ENCODE assay signal across 16 cellular contexts in genomic region chr2:72972744-72973535, GRCh38. TPM values are rescaled to one million over a fixed set of nuclear protein-coding genes. Genes with fewer than 3 reads are reported as not detected.
DNase-seq lines count a peak whose midpoint lies in the region; ATAC-seq, FAIRE-seq and TF ChIP-seq lines count a peak whose summit lies in the region.
"Had no signal": no experiment of that assay in that cellular context is flagged by ENCODE, and none has a peak within 500 bp of the region (broad histone marks: within the 10 kb centered on the region; RNA-seq: fewer than 3 reads in every experiment).

No MANE protein-coding gene starts in this region.

- H2BK5ac ChIP-seq in H9 (ENCODE audit: insufficient read length, low read length) (no peak overlapping the region), mesenchymal stem cell (ENCODE audit: low read depth, low read length, poor library complexity, severe bottlenecking) (no peak overlapping the region)

- H3K18ac ChIP-seq in H9 (ENCODE audit: insufficient read length, low read depth, low read length), result no peak overlapping the region
- no peak overlapping the region for H3K18ac ChIP-seq in mesenchymal stem cell (ENCODE audit: low read depth in 1 of 2, low read length in 2 of 2)

- intact Hi-C loops in K562 (cut with micrococcal nuclease), result loop anchor here (1.0 kb wide), 1 partner anchor 80 kb away; no protein-coding TSS in a partner anchor

- H4K20me1 ChIP-seq in H9 (ENCODE audit: control insufficient read depth, insufficient read depth, insufficient read length), result no peaks in the 10 kb centered on the region
- peaks cover 14% of the 10 kb centered on the region for H4K20me1 ChIP-seq in K562 (replicated peaks; ENCODE audit: control insufficient read depth, insufficient read depth, low read length)

- no peak for FAIRE-seq in K562 (lab: Jason Lieb, UNC)

- no CpG with 5 or more reads among the region's 15 CpGs for WGBS in H9 (ENCODE audit: extremely low coverage, insufficient read length, low lambda C conversion rate)
- 69% methylated on average over 15 of the region's 15 CpGs for WGBS in K562 (ENCODE audit: insufficient coverage, low coverage, missing lambda C conversion rate)
- 96% methylated on average over 10 of the region's 15 CpGs for WGBS in mesenchymal stem cell

- H3K79me2 ChIP-seq in H9 (ENCODE audit: insufficient read depth, low read length) (no peaks in the 10 kb centered on the region), K562 (ENCODE audit: control insufficient read depth, insufficient read depth, low read length) (no peaks in the 10 kb centered on the region)

- no peaks in the 10 kb centered on the region for H3K79me1 ChIP-seq in H9 (ENCODE audit: insufficient read depth, low read depth, low read length, poor library complexity, severe bottlenecking)
- no peaks in the 10 kb centered on the region for H3K79me1 ChIP-seq in mesenchymal stem cell (replicated peaks; ENCODE audit: low read length, poor library complexity, severe bottlenecking)

- H2AK5ac ChIP-seq in H9 (ENCODE audit: insufficient read length, low read length) (no peak overlapping the region), mesenchymal stem cell (ENCODE audit: low read length, severe bottlenecking) (no peak overlapping the region)

- peak; percentile 54 for ATAC-seq in K562
- ATAC-seq in GM21447 (IDR thresholded peaks at IDR 0.05; ENCODE audit: unreplicated experiment), result no peak

- H3K4me1 Mint-ChIP-seq in H9, result peaks cover 31 to 37% of the 10 kb centered on the region in 2 experiments
- H3K4me1 Mint-ChIP-seq: CD8-positive, alpha-beta memory T cell had no signal

- H2AFZ ChIP-seq in H9 (ENCODE audit: low read length) (no peak overlapping the region), K562 (ENCODE audit: low read depth, low read length) (no peak overlapping the region), mesenchymal stem cell (ENCODE audit: low read depth, low read length) (no peak overlapping the region)

- peaks cover 0 to 3% (median 0%) of the 10 kb centered on the region in 3 experiments; a peak in 1 of 7 replicates for H3K36me3 Mint-ChIP-seq in H9 (ENCODE audit: insufficient read depth in 1 of 3, low read depth in 3 of 3)

- no peak for TF ChIP-seq EP300 in K562 (IDR thresholded peaks at IDR 0.05; ENCODE audit: low read length)

- no peak for TF ChIP-seq CTCF in H9 (conservative IDR thresholded peaks at IDR 0.05)
- peak in 1 of 3 experiments; percentile 8; a peak in 1 of 6 replicates for TF ChIP-seq CTCF in K562 (IDR thresholded peaks at IDR 0.05 in 2 of 3, conservative IDR thresholded peaks at IDR 0.05 in 1 of 3; ENCODE audit: insufficient read depth in 2 of 3, low read depth in 1 of 3, low read length in 3 of 3)

- no peaks in the 10 kb centered on the region for H3K9me1 ChIP-seq in K562 (ENCODE audit: control insufficient read depth, insufficient read depth, low read length)

- H3T11ph ChIP-seq in H9 (ENCODE audit: low read length), result no peak overlapping the region

- H3K9me3 ChIP-seq in H9 (ENCODE audit: control insufficient read depth, low read depth, low read length) (no peaks in the 10 kb centered on the region), K562 (replicated peaks; ENCODE audit: control insufficient read depth, insufficient read depth, low read depth, low read length) (no peaks in the 10 kb centered on the region), mesenchymal stem cell (ENCODE audit: control insufficient read depth, low read length) (no peaks in the 10 kb centered on the region)
- H3K9me3 ChIP-seq: Peyer's patch had no signal

- no peaks in the 10 kb centered on the region; the same call in 1 of the 2 replicates for H3K27me3 Mint-ChIP-seq in H9 (ENCODE audit: low read depth)

- CTCF ChIA-PET in K562 (lab: Yijun Ruan, JAX; ENCODE audit: low intra/inter-chr PET ratio), result interaction anchor here (2.4 kb wide), 1 partner anchor 80 kb away, joined by 16 read pairs; no protein-coding TSS in a partner anchor

- H2BK12ac ChIP-seq in H9 (ENCODE audit: insufficient read length, low read depth, low read length) (no peak overlapping the region), mesenchymal stem cell (ENCODE audit: low read length in 2 of 2) (no peak overlapping the region)

- H4K5ac ChIP-seq in H9 (ENCODE audit: insufficient read length, low read depth, low read length), result no peak overlapping the region

- H3K27me3 ChIP-seq in H9 (ENCODE audit: insufficient read depth, low read length) (no peaks in the 10 kb centered on the region), K562 (ENCODE audit: control insufficient read depth in 2 of 2, insufficient read depth in 2 of 2, low read length in 2 of 2) (no peaks in the 10 kb centered on the region), mesenchymal stem cell (ENCODE audit: control insufficient read depth in 1 of 2, insufficient read depth in 1 of 2, low read length in 2 of 2) (no peaks in the 10 kb centered on the region)
- H3K27me3 ChIP-seq: Peyer's patch had no signal

- TF ChIP-seq POLR2A in K562 (conservative IDR thresholded peaks at IDR 0.05), result no peak

- H3K4me2 ChIP-seq in H9 (ENCODE audit: insufficient read depth, insufficient read length, low read length) (no peak overlapping the region), K562 (ENCODE audit: insufficient read depth, low read length) (no peak overlapping the region), mesenchymal stem cell (ENCODE audit: low read length, poor library complexity, severe bottlenecking) (no peak overlapping the region)

- DNase-seq in DMS 273 (lab: John Stamatoyannopoulos, UW; ENCODE audit: unreplicated experiment) (peak; percentile 65), DMS 273 treated with DMSO at 0.1 percent for 48 hours (lab: John Stamatoyannopoulos, UW) (no peak), H9 (no peak), K562 (ENCODE audit: extremely low read depth in 1 of 4, low spot score in 3 of 4) (peak in 3 of 4 experiments; percentile 12 to 47 (median 38)), mesenchymal stem cell (no peak), HCEC 1CT (no peak), DMS79 (lab: John Stamatoyannopoulos, UW) (no peak)
- DNase-seq: NCI-H1048, NCI-H187 treated with DMSO at 0.1 percent for 48 hours, NCI-H226 had no signal

- no peak overlapping the region for H3K27ac ChIP-seq in H9 (ENCODE audit: insufficient read length, low read depth, low read length)
- no peak overlapping the region for H3K27ac ChIP-seq in K562 (ENCODE audit: extremely low read depth, low read depth, low read length)
- no peak overlapping the region for H3K27ac ChIP-seq in mesenchymal stem cell (ENCODE audit: low read length, poor library complexity, severe bottlenecking)
- H3K27ac ChIP-seq: 22Rv1, Peyer's patch had no signal

- peaks cover 15% of the 10 kb centered on the region; the same call in 1 of the 2 replicates for H3K4me1 ChIP-seq in H9 (ENCODE audit: insufficient read depth, low read length)
- peaks cover 0 to 5% of the 10 kb centered on the region in 2 experiments; a peak in 1 of 5 replicates for H3K4me1 ChIP-seq in K562 (replicated peaks in 1 of 2; ENCODE audit: control insufficient read depth in 2 of 2, insufficient read depth in 2 of 2, low read length in 2 of 2)
- H3K4me1 ChIP-seq in mesenchymal stem cell (ENCODE audit: control insufficient read depth, insufficient read depth, low read depth, low read length), result peaks cover 1% of the 10 kb centered on the region
- H3K4me1 ChIP-seq: Peyer's patch had no signal

- H4K8ac ChIP-seq in H9 (replicated peaks; ENCODE audit: insufficient read length, low read depth, low read length), result no peak overlapping the region
- peak overlapping the region; percentile 13 for H4K8ac ChIP-seq in mesenchymal stem cell (ENCODE audit: low read length)

- H3K14ac ChIP-seq in H9 (ENCODE audit: insufficient read depth, low read length) (no peak overlapping the region), mesenchymal stem cell (ENCODE audit: low read length in 2 of 2) (no peak overlapping the region)

- H4K91ac ChIP-seq in H9 (ENCODE audit: insufficient read length, low read depth, low read length) (no peak overlapping the region), mesenchymal stem cell (ENCODE audit: low read length) (no peak overlapping the region)

- H2BK15ac ChIP-seq in H9 (ENCODE audit: low read depth, low read length), result no peak overlapping the region
- H2BK15ac ChIP-seq in mesenchymal stem cell (ENCODE audit: low read depth, poor library complexity, severe bottlenecking), result no peak overlapping the region

- H3K23ac ChIP-seq in H9 (ENCODE audit: insufficient read length, low read depth, low read length), result no peak overlapping the region
- no peak overlapping the region for H3K23ac ChIP-seq in mesenchymal stem cell (ENCODE audit: low read length in 2 of 2)

- H3K36me3 ChIP-seq in K562 (ENCODE audit: control insufficient read depth, insufficient read depth, low read length) (no peaks in the 10 kb centered on the region), mesenchymal stem cell (ENCODE audit: control insufficient read depth in 1 of 2, insufficient read depth in 2 of 2, low read depth in 1 of 2, low read length in 2 of 2) (peaks cover 8% of the 10 kb centered on the region in 2 experiments)
- H3K36me3 ChIP-seq: Peyer's patch had no signal

- H3K27ac Mint-ChIP-seq in H9, result peak overlapping the region in 2 of 3 experiments; percentile 24 to 32; a peak in 1 of 7 replicates
- H3K27ac Mint-ChIP-seq: CD8-positive, alpha-beta memory T cell; T-helper 1 cell treated with Interleukin-12 subunit alpha and Interleukin-12 subunit beta and Interleukin-4 antibody, amounts not matched to agents 30 μg/mL and 1 μg/mL, for 36 hours had no signal

- no peak overlapping the region for H2BK20ac ChIP-seq in H9 (ENCODE audit: low read depth, low read length, poor library complexity, severe bottlenecking)

- POLR2A ChIA-PET in K562 (lab: Yijun Ruan, JAX), result interaction anchor here (1.3 kb wide), 1 partner anchor 11 kb away, joined by 3 read pairs; no protein-coding TSS in a partner anchor

- in situ Hi-C loops in K562 (cut with MboI), result no loop called here

- H3K4me3 ChIP-seq in K562 (no peak overlapping the region), mesenchymal stem cell (ENCODE audit: insufficient read depth in 1 of 2, low read depth in 1 of 2, low read length in 2 of 2) (no peak overlapping the region)
- H3K4me3 ChIP-seq: Peyer's patch had no signal

- no peak overlapping the region for H3K56ac ChIP-seq in H9 (ENCODE audit: insufficient read length, low read depth, low read length)

- H3K23me2 ChIP-seq in H9 (ENCODE audit: insufficient read length, low read depth, low read length, poor library complexity, severe bottlenecking), result no peaks in the 10 kb centered on the region

- H3K9ac ChIP-seq in H9 (ENCODE audit: extremely low read depth, insufficient read length, low read length) (no peak overlapping the region), K562 (ENCODE audit: insufficient read depth in 1 of 2, low read depth in 2 of 2, low read length in 2 of 2) (no peak overlapping the region), mesenchymal stem cell (ENCODE audit: low read length) (no peak overlapping the region)

- no peak for TF ChIP-seq RAD21 in K562 (CRISPR knock-in tag; conservative IDR thresholded peaks at IDR 0.05 in 1 of 2, IDR thresholded peaks at IDR 0.05 in 1 of 2)

- H2BK120ac ChIP-seq in H9 (ENCODE audit: low read depth, low read length, poor library complexity, severe bottlenecking) (no peak overlapping the region), mesenchymal stem cell (ENCODE audit: low read depth, low read length) (no peak overlapping the region)

- H3K4ac ChIP-seq in H9 (ENCODE audit: low read depth, low read length), result no peak overlapping the region
- no peak overlapping the region for H3K4ac ChIP-seq in mesenchymal stem cell (ENCODE audit: low read depth in 1 of 2, low read length in 2 of 2)

- no TSS peak for BruUV-seq in K562 (replicated peaks; lab: Mats Ljungman, UMichigan)

- no peak overlapping the region for H3K4me3 Mint-ChIP-seq in H9
- H3K4me3 Mint-ChIP-seq: CD8-positive, alpha-beta memory T cell; T-helper 1 cell treated with Interleukin-12 subunit alpha and Interleukin-12 subunit beta and Interleukin-4 antibody, amounts not matched to agents 30 μg/mL and 1 μg/mL, for 36 hours had no signal

- H3K9me3 Mint-ChIP-seq in H9, result no peaks in the 10 kb centered on the region
- H3K9me3 Mint-ChIP-seq: CD8-positive, alpha-beta memory T cell; T-helper 1 cell treated with Interleukin-12 subunit alpha and Interleukin-12 subunit beta and Interleukin-4 antibody, amounts not matched to agents 30 μg/mL and 1 μg/mL, for 36 hours had no signal

RNA-seq across cellular contexts. Expression of gene EMX1, which starts 55.6 kb away (rescaled TPM):
- total RNA-seq in H9 (2021) (0.64 and 0.72 TPM in 2 replicates), K562 (2014; rRNA removed) (0.20 and 0.32 TPM in 2 replicates), K562 (2014; rRNA removed; fragmentation: Illumina TruSeq; extraction: Trizol) (not detected in 2 replicates), K562 (2015; rRNA removed; fragmentation: Illumina TruSeq; extraction: Trizol) (not detected in 2 replicates), K562 (2021) (0.18 TPM in 1 of 2 replicates, not detected in the other)
- total RNA-seq in K562 (2011; cell fraction: chromatin; rRNA removed; ENCODE audit: low replicate concordance), result 0.28 TPM in 1 of 2 replicates, not detected in the other
- 0.17 TPM in 1 of 2 replicates, not detected in the other for total RNA-seq in K562 (2011; cell fraction: nucleolus; rRNA removed)
- total RNA-seq in K562 (2011; cell fraction: nucleoplasm; rRNA removed), result not detected in 2 replicates
- polyA plus RNA-seq in K562 (2011; rRNA removed) (0.10 and 0.22 TPM in 2 replicates), K562 (2014; fragmentation: Illumina TruSeq; extraction: Trizol) (not detected in 2 replicates), K562 (2014; fragmentation: Nextera tagmentation; extraction: Ambion mirVana) (not detected), K562 (2014; rRNA removed) (0.21 TPM in 1 of 2 replicates, not detected in the other)
- polyA plus RNA-seq in K562 (2011; cell fraction: cytosol; rRNA removed), result 0.07 and 0.16 TPM in 2 replicates
- 0.11 and 0.21 TPM in 2 replicates for polyA plus RNA-seq in K562 (2011; cell fraction: nucleus; rRNA removed)
- 0.04 and 0.11 TPM in 2 replicates for polyA plus RNA-seq in K562 (2012)
- polyA minus RNA-seq in K562 (2011; rRNA and poly(A)+ RNA removed), result not detected in 2 replicates
- not detected in 2 replicates for polyA minus RNA-seq in K562 (2011; cell fraction: cytosol; rRNA and poly(A)+ RNA removed)
- 0.27 and 0.33 TPM in 2 replicates for polyA minus RNA-seq in K562 (2011; cell fraction: nucleus; rRNA and poly(A)+ RNA removed)
- not detected for polyA plus RNA-seq in mesenchymal stem cell (2013, experiment 1 of 2)
- not detected for polyA plus RNA-seq in mesenchymal stem cell (2013, experiment 2 of 2)
- total RNA-seq: Calu3 had no signal
- polyA plus RNA-seq: CD8-positive, alpha-beta memory T cell had no signal

Comparison
In these comparisons a context has a peak if more than half of its experiments do, and no peak if none do; other contexts are left out.
1. DNase-seq: peak in DMS 273 (single experiment) and K562 (3 of 4); none in DMS 273 treated with DMSO at 0.1 percent for 48 hours (single experiment), H9 (single experiment), mesenchymal stem cell (single experiment), HCEC 1CT (single experiment) and DMS79 (single experiment).